ENCODE assay signal across 8 cellular contexts in the genomic region with DNA sequence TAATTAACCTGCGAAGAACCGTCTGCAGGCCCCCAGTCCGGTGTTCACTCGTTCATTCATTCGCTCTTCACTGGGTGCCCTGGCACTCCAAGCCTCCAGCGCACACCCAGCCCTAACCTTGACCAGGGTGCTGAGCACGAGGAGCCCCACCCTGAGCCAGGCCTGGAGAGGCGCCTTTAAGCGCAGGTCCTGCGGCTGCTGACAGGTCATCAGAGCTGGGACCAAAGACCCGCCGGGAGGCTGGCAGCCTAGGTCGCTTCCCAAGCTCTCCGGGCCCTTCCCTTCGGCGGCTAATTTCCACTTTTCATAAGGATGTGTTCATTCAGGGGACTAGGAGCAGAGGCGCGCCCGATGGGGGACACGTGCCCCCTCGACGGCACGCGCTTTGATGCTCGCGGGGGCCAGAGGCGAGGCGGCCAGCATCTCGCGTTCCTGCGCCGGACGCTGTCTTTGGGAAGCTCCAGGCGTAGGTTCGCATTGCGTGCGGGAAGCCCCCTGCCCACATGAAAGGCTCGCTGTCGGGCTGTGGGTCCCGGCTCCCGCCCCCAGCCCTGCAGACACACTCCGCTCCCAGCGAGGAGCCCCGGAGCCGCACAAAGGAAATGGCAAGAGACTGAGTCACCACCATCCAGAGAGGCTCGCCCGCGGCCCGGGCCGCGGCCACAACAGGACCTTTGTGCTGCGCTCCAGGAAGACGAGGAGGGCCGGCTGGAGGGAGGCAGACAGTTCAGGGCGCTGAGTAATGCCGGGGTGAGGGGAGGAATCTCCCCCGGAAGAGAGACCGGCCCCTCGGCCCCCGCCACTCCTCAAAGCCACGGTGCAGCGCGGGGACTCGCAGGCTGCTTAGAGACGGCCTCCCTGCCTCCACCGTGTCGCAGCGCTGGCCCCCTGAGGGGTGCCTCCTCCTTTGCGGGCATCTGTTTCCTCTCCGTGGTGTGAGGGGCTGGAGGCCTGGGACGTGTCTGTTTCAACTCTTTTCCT.
DNase-seq lines count a peak whose midpoint lies in the region; ATAC-seq and TF ChIP-seq lines count a peak whose summit lies in the region.

No MANE protein-coding gene starts in this region.

- no peak for TF ChIP-seq CTCF in activated CD8-positive, alpha-beta T cell treated with anti-CD3 and anti-CD28 coated beads for 36 hours (IDR thresholded peaks at IDR 0.05)
- no peak for TF ChIP-seq CTCF in glutamatergic neuron (IDR thresholded peaks at IDR 0.05; ENCODE audit: partially characterized antibody, unreplicated experiment)

- H3K27ac Mint-ChIP-seq in activated CD8-positive, alpha-beta memory T cell treated with anti-CD3 and anti-CD28 coated beads, Interleukin-2, amount 10 ng/mL, durations not matched to agents 7 days and 5 days, result no peak overlapping the region
- no peak overlapping the region for H3K27ac Mint-ChIP-seq in activated CD8-positive, alpha-beta T cell treated with anti-CD3 and anti-CD28 coated beads for 36 hours
- no peak overlapping the region for H3K27ac Mint-ChIP-seq in glutamatergic neuron (ENCODE audit: unreplicated experiment)

- CTCF ChIA-PET in activated CD8-positive, alpha-beta memory T cell treated with anti-CD3 and anti-CD28 coated beads, Interleukin-2, amount 10 ng/mL, durations not matched to agents 7 days and 5 days (lab: Charles Lee), result no interaction called here
- CTCF ChIA-PET in activated CD8-positive, alpha-beta T cell treated with anti-CD3 and anti-CD28 coated beads for 36 hours (lab: Charles Lee), result no interaction called here

- no peaks in the 10 kb centered on the region for H3K27me3 ChIP-seq in right cardiac atrium (ENCODE audit: control insufficient read depth, insufficient read depth)

- H3K4me3 ChIP-seq in right cardiac atrium (ENCODE audit: low read length), result no peak overlapping the region

- no peaks in the 10 kb centered on the region for H3K9me3 ChIP-seq in right cardiac atrium (ENCODE audit: control insufficient read depth, low read length)

- peaks cover 9% of the 10 kb centered on the region for H3K4me1 Mint-ChIP-seq in activated CD8-positive, alpha-beta memory T cell treated with anti-CD3 and anti-CD28 coated beads, Interleukin-2, amount 10 ng/mL, durations not matched to agents 7 days and 5 days
- H3K4me1 Mint-ChIP-seq in activated CD8-positive, alpha-beta T cell treated with anti-CD3 and anti-CD28 coated beads for 36 hours (ENCODE audit: low read depth), result peaks cover 6% of the 10 kb centered on the region
- H3K4me1 Mint-ChIP-seq in glutamatergic neuron (ENCODE audit: low read depth, unreplicated experiment), result peaks cover 8% of the 10 kb centered on the region

- no peaks in the 10 kb centered on the region for H3K9me3 Mint-ChIP-seq in activated CD8-positive, alpha-beta memory T cell treated with anti-CD3 and anti-CD28 coated beads, Interleukin-2, amount 10 ng/mL, durations not matched to agents 7 days and 5 days (ENCODE audit: low read depth)
- H3K9me3 Mint-ChIP-seq in activated CD8-positive, alpha-beta T cell treated with anti-CD3 and anti-CD28 coated beads for 36 hours, result no peaks in the 10 kb centered on the region
- peaks cover 2% of the 10 kb centered on the region for H3K9me3 Mint-ChIP-seq in glutamatergic neuron (ENCODE audit: unreplicated experiment)

- no peaks in the 10 kb centered on the region for H3K36me3 Mint-ChIP-seq in activated CD8-positive, alpha-beta memory T cell treated with anti-CD3 and anti-CD28 coated beads, Interleukin-2, amount 10 ng/mL, durations not matched to agents 7 days and 5 days
- no peaks in the 10 kb centered on the region for H3K36me3 Mint-ChIP-seq in activated CD8-positive, alpha-beta T cell treated with anti-CD3 and anti-CD28 coated beads for 36 hours (ENCODE audit: low read depth)
- H3K36me3 Mint-ChIP-seq in glutamatergic neuron (ENCODE audit: unreplicated experiment), result peaks cover 10% of the 10 kb centered on the region

- DNase-seq in activated CD8-positive, alpha-beta memory T cell treated with anti-CD3 and anti-CD28 coated beads, Interleukin-2, amount 10 ng/mL, durations not matched to agents 7 days and 5 days, result no peak
- no peak for DNase-seq in activated CD8-positive, alpha-beta memory T cell treated with anti-CD3 and anti-CD28 coated beads for 24 hours
- DNase-seq in activated CD8-positive, alpha-beta T cell treated with anti-CD3 and anti-CD28 coated beads for 36 hours, result peak; percentile 70
- DNase-seq in right cardiac atrium, result peak; percentile 83 to 86 (median 84)
- peak; percentile 9 to 38 for DNase-seq in stimulated activated CD8-positive, alpha-beta memory T cell treated with anti-CD3 and anti-CD28 coated beads, Interleukin-2, amount 100 ng/mL, for 48 hours (ENCODE audit: low read depth in 2 of 2)
- DNase-seq in glutamatergic neuron, result no peak
- DNase-seq in OCI-M1 (lab: John Stamatoyannopoulos, UW), result no peak
- no peak for DNase-seq in cortex of kidney (lab: John Stamatoyannopoulos, UW)

- peaks cover 2% of the 10 kb centered on the region for H3K4me1 ChIP-seq in right cardiac atrium (ENCODE audit: control insufficient read depth, insufficient read depth, low read length)

- H3K27ac ChIP-seq in right cardiac atrium (ENCODE audit: low read length), result no peak overlapping the region

- POLR2A ChIA-PET in activated CD8-positive, alpha-beta T cell treated with anti-CD3 and anti-CD28 coated beads for 36 hours (lab: Charles Lee), result no interaction called here

- H3K4me3 Mint-ChIP-seq in activated CD8-positive, alpha-beta memory T cell treated with anti-CD3 and anti-CD28 coated beads, Interleukin-2, amount 10 ng/mL, durations not matched to agents 7 days and 5 days, result no peak overlapping the region
- H3K4me3 Mint-ChIP-seq in activated CD8-positive, alpha-beta T cell treated with anti-CD3 and anti-CD28 coated beads for 36 hours, result no peak overlapping the region
- no peak overlapping the region for H3K4me3 Mint-ChIP-seq in glutamatergic neuron (ENCODE audit: unreplicated experiment)

- 43% methylated on average over 71 of the region's 71 CpGs for WGBS in right cardiac atrium

- peak; percentile 47 for ATAC-seq in activated CD8-positive, alpha-beta memory T cell treated with anti-CD3 and anti-CD28 coated beads, Interleukin-2, amount 10 ng/mL, durations not matched to agents 7 days and 5 days
- peak; percentile 87 for ATAC-seq in activated CD8-positive, alpha-beta T cell treated with anti-CD3 and anti-CD28 coated beads for 36 hours
- ATAC-seq in right cardiac atrium, result peak; percentile 84 to 93

- H3K27me3 Mint-ChIP-seq in activated CD8-positive, alpha-beta memory T cell treated with anti-CD3 and anti-CD28 coated beads, Interleukin-2, amount 10 ng/mL, durations not matched to agents 7 days and 5 days, result peaks cover 45% of the 10 kb centered on the region
- H3K27me3 Mint-ChIP-seq in activated CD8-positive, alpha-beta T cell treated with anti-CD3 and anti-CD28 coated beads for 36 hours, result peaks cover 19% of the 10 kb centered on the region
- H3K27me3 Mint-ChIP-seq in glutamatergic neuron (ENCODE audit: unreplicated experiment), result peaks cover 9% of the 10 kb centered on the region

- intact Hi-C loops in activated CD8-positive, alpha-beta T cell treated with anti-CD3 and anti-CD28 coated beads for 36 hours (cut with micrococcal nuclease), result loop anchor here (10.0 kb wide), 1 partner anchor 265 kb away; the partner anchor contains the start of gene HES1
- intact Hi-C loops in right cardiac atrium (cut with DNase I), result no loop called here

Comparison
In these comparisons a context has a peak if more than half of its experiments do, and no peak if none do; other contexts are left out.
1. DNase-seq: peak in activated CD8-positive, alpha-beta T cell treated with anti-CD3 and anti-CD28 coated beads for 36 hours (single experiment), right cardiac atrium (3 of 3) and stimulated activated CD8-positive, alpha-beta memory T cell treated with anti-CD3 and anti-CD28 coated beads, Interleukin-2, amount 100 ng/mL, for 48 hours (2 of 2); none in activated CD8-positive, alpha-beta memory T cell treated with anti-CD3 and anti-CD28 coated beads, Interleukin-2, amount 10 ng/mL, durations not matched to agents 7 days and 5 days (single experiment), activated CD8-positive, alpha-beta memory T cell treated with anti-CD3 and anti-CD28 coated beads for 24 hours (single experiment), glutamatergic neuron (single experiment), OCI-M1 (single experiment) and cortex of kidney (single experiment).
2. Peak in every context shown above with its lines, with median percentiles within 50 percentile points of each other: ATAC-seq.